19 cellular contexts compared by ENCODE assay signal in genomic region chr9:4116708-4117460, GRCh38.
DNase-seq lines count a peak whose midpoint lies in the region; ATAC-seq, FAIRE-seq and TF ChIP-seq lines count a peak whose summit lies in the region.
"Had no signal": no experiment of that assay in that cellular context is flagged by ENCODE, and none has a peak within 500 bp of the region (broad histone marks: within the 10 kb centered on the region; RNA-seq: fewer than 3 reads in every experiment).

No MANE protein-coding gene starts in this region.

- H3K9ac ChIP-seq in HepG2 (ENCODE audit: insufficient read depth, low read depth, low read length) = no peak overlapping the region

- H3K4me1 Mint-ChIP-seq in MCF 10A (ENCODE audit: insufficient read depth, unreplicated experiment) (no peaks in the 10 kb centered on the region), nephron (peaks cover 21% of the 10 kb centered on the region)
- H3K4me1 Mint-ChIP-seq: activated CD4-positive, alpha-beta T cell treated with anti-CD3 and anti-CD28 coated beads, Interleukin-2, amount 10 ng/mL, durations not matched to agents 7 days and 5 days; activated naive CD4-positive, alpha-beta T cell treated with anti-CD3 and anti-CD28 coated beads, Interleukin-2, amount 10 ng/mL, durations not matched to agents 7 days and 5 days had no signal

- intact Hi-C loops in MCF 10A (cut with micrococcal nuclease) = no loop called here
- intact Hi-C loops in breast epithelium (cut with DNase I; ENCODE audit: low total_unique reads) = no loop called here
- intact Hi-C loops in aorta (cut with DNase I) = loop anchor here (5.0 to 10.0 kb wide), 2 partner anchors 40 to 178 kb away; no protein-coding TSS in a partner anchor
- intact Hi-C loops in HepG2 (cut with micrococcal nuclease; ENCODE audit: unreplicated experiment) = loop anchor here (1.0 to 5.0 kb wide), 2 partner anchors 40 to 385 kb away; no protein-coding TSS in a partner anchor

- POLR2A ChIA-PET in MCF 10A (lab: Yijun Ruan, JAX) (no interaction called here), HepG2 (lab: Yijun Ruan, JAX) (no interaction called here)

- TF ChIP-seq EP300 in HepG2 (IDR thresholded peaks at IDR 0.05; ENCODE audit: low read depth in 2 of 2, low read length in 2 of 2) (no peak), HepG2 (CRISPR knock-in tag; IDR thresholded peaks at IDR 0.05; ENCODE audit: borderline replicate concordance) (no peak)

- TF ChIP-seq RAD21 in HepG2 (CRISPR knock-in tag; IDR thresholded peaks at IDR 0.05) = no peak

- BruUV-seq in MCF 10A (replicated peaks; lab: Mats Ljungman, UMichigan) (no TSS peak), HepG2 (replicated peaks; lab: Mats Ljungman, UMichigan) (no TSS peak)

- H4K20me1 ChIP-seq in HepG2 (ENCODE audit: insufficient read depth, low read length) = no peaks in the 10 kb centered on the region

- H3K27ac Mint-ChIP-seq in MCF 10A (ENCODE audit: low read depth, unreplicated experiment) (no peak overlapping the region), nephron (peak overlapping the region in 2 of 3 experiments; percentile 27 to 71)
- H3K27ac Mint-ChIP-seq: activated CD4-positive, alpha-beta T cell treated with anti-CD3 and anti-CD28 coated beads, Interleukin-2, amount 10 ng/mL, durations not matched to agents 7 days and 5 days; activated naive CD4-positive, alpha-beta T cell treated with anti-CD3 and anti-CD28 coated beads, Interleukin-2, amount 10 ng/mL, durations not matched to agents 7 days and 5 days; CD4-positive, alpha-beta T cell; memory B cell had no signal

- H3K4me1 ChIP-seq in breast epithelium (no peaks in the 10 kb centered on the region), aorta (ENCODE audit: control insufficient read depth in 1 of 2, insufficient read depth in 2 of 2, low read length in 2 of 2) (peaks cover 12 to 25% of the 10 kb centered on the region in 2 donors), HepG2 (ENCODE audit: insufficient read depth, low read length) (no peaks in the 10 kb centered on the region)
- H3K4me1 ChIP-seq: SJSA1 had no signal

- no peak overlapping the region for H2AFZ ChIP-seq in HepG2 (ENCODE audit: low read length)

- peak; percentile 32 for DNase-seq in MCF 10A (ENCODE audit: unreplicated experiment)
- no peak for DNase-seq in breast epithelium (ENCODE audit: low spot score in 2 of 2)
- DNase-seq in fibroblast of peridontal ligament (ENCODE audit: extremely low read depth) = peak; percentile 93
- DNase-seq in aorta = no peak
- DNase-seq in activated naive CD4-positive, alpha-beta T cell (lab: John Stamatoyannopoulos, UW) = no peak
- DNase-seq in HepG2 (ENCODE audit: low spot score) = no peak
- no peak for DNase-seq in nucleus accumbens (lab: John Stamatoyannopoulos, UW)
- DNase-seq: DMS79, NCI-H187 treated with DMSO at 0.1 percent for 48 hours, NCI-H446 treated with DMSO at 0.1 percent for 48 hours had no signal

- H3K36me3 ChIP-seq in breast epithelium (no peaks in the 10 kb centered on the region), aorta (ENCODE audit: control insufficient read depth in 1 of 2, insufficient read depth in 2 of 2, low read length in 1 of 2) (no peaks in the 10 kb centered on the region), HepG2 (replicated peaks in 1 of 2; ENCODE audit: control insufficient read depth in 1 of 2, insufficient read depth in 2 of 2, low read length in 2 of 2) (no peaks in the 10 kb centered on the region)
- H3K36me3 ChIP-seq: cardiac muscle cell, SJSA1 had no signal

- H3K27me3 ChIP-seq in breast epithelium (no peaks in the 10 kb centered on the region), aorta (ENCODE audit: control insufficient read depth in 1 of 2, insufficient read depth in 2 of 2, low read length in 1 of 2) (no peaks in the 10 kb centered on the region), HepG2 (ENCODE audit: control insufficient read depth in 1 of 2, insufficient read depth in 2 of 2, low read length in 2 of 2) (no peaks in the 10 kb centered on the region)
- H3K27me3 ChIP-seq: cardiac muscle cell, SJSA1, tibial nerve had no signal

- H3K27me3 Mint-ChIP-seq in MCF 10A (ENCODE audit: insufficient read depth, unreplicated experiment) (no peaks in the 10 kb centered on the region), nephron (ENCODE audit: low read depth) (peaks cover 7% of the 10 kb centered on the region)
- H3K27me3 Mint-ChIP-seq: activated CD4-positive, alpha-beta T cell treated with anti-CD3 and anti-CD28 coated beads, Interleukin-2, amount 10 ng/mL, durations not matched to agents 7 days and 5 days; activated naive CD4-positive, alpha-beta T cell treated with anti-CD3 and anti-CD28 coated beads, Interleukin-2, amount 10 ng/mL, durations not matched to agents 7 days and 5 days; CD4-positive, alpha-beta T cell had no signal

- no peak overlapping the region for H3K4me2 ChIP-seq in HepG2 (ENCODE audit: low read depth, low read length)

- H3K4me3 ChIP-seq in breast epithelium (no peak overlapping the region), aorta (ENCODE audit: low read length in 2 of 2) (no peak overlapping the region), HepG2 (replicated peaks in 1 of 3; ENCODE audit: insufficient read depth in 1 of 3, low read depth in 2 of 3, low read length in 3 of 3) (no peak overlapping the region)
- H3K4me3 ChIP-seq: cardiac muscle cell, SJSA1, tibial nerve had no signal

- H3K27ac ChIP-seq in breast epithelium = no peak overlapping the region
- H3K27ac ChIP-seq in aorta (ENCODE audit: low read depth in 1 of 2, low read length in 2 of 2) = peak overlapping the region; percentile 36 to 79
- no peak overlapping the region for H3K27ac ChIP-seq in HepG2 (ENCODE audit: extremely low read length, insufficient read depth, low read length)
- H3K27ac ChIP-seq: 22Rv1, cardiac muscle cell, SJSA1 had no signal

- 43 to 46% methylated on average over 6 of the region's 6 CpGs for WGBS in aorta, 2 donors
- 60% methylated on average over 6 of the region's 6 CpGs for WGBS in HepG2 (ENCODE audit: low lambda C conversion rate)

- in situ Hi-C loops in HepG2 (cut with HindIII; ENCODE audit: extremely low pct_ligation_motif_present, low pct_unique_long_range_greater_than_20kb) = loop anchor here (5.0 kb wide), 1 partner anchor 385 kb away; no protein-coding TSS in a partner anchor

- ATAC-seq in aorta (ENCODE audit: low FRiP score) = peak; percentile 20
- no peak for ATAC-seq in HepG2

- H3K9me3 Mint-ChIP-seq in MCF 10A (ENCODE audit: unreplicated experiment) (no peaks in the 10 kb centered on the region), nephron (no peaks in the 10 kb centered on the region)
- H3K9me3 Mint-ChIP-seq: activated CD4-positive, alpha-beta T cell treated with anti-CD3 and anti-CD28 coated beads, Interleukin-2, amount 10 ng/mL, durations not matched to agents 7 days and 5 days; activated naive CD4-positive, alpha-beta T cell treated with anti-CD3 and anti-CD28 coated beads, Interleukin-2, amount 10 ng/mL, durations not matched to agents 7 days and 5 days; CD4-positive, alpha-beta T cell; memory B cell had no signal

- H3K79me2 ChIP-seq in HepG2 (ENCODE audit: insufficient read depth, low read length) = no peaks in the 10 kb centered on the region

- TF ChIP-seq CTCF in MCF 10A (IDR thresholded peaks at IDR 0.05; ENCODE audit: unreplicated experiment) (no peak), breast epithelium (IDR thresholded peaks at IDR 0.05) (no peak), nephron (IDR thresholded peaks at IDR 0.05; ENCODE audit: unreplicated experiment in 3 of 3) (no peak), HepG2 (CRISPR knock-in tag; IDR thresholded peaks at IDR 0.05) (no peak)

- FAIRE-seq in HepG2 (lab: Jason Lieb, UNC) = no peak

- H3K4me3 Mint-ChIP-seq in MCF 10A (ENCODE audit: unreplicated experiment) = no peak overlapping the region
- no peak overlapping the region for H3K4me3 Mint-ChIP-seq in nephron
- H3K4me3 Mint-ChIP-seq: activated CD4-positive, alpha-beta T cell treated with anti-CD3 and anti-CD28 coated beads, Interleukin-2, amount 10 ng/mL, durations not matched to agents 7 days and 5 days; activated naive CD4-positive, alpha-beta T cell treated with anti-CD3 and anti-CD28 coated beads, Interleukin-2, amount 10 ng/mL, durations not matched to agents 7 days and 5 days; CD4-positive, alpha-beta T cell; memory B cell had no signal

- H3K36me3 Mint-ChIP-seq in MCF 10A (ENCODE audit: insufficient read depth, unreplicated experiment) (no peaks in the 10 kb centered on the region), nephron (ENCODE audit: low read depth) (peaks cover 12% of the 10 kb centered on the region)
- H3K36me3 Mint-ChIP-seq: activated naive CD4-positive, alpha-beta T cell treated with anti-CD3 and anti-CD28 coated beads, Interleukin-2, amount 10 ng/mL, durations not matched to agents 7 days and 5 days; memory B cell had no signal

- H3K9me3 ChIP-seq in breast epithelium = no peaks in the 10 kb centered on the region
- H3K9me3 ChIP-seq in aorta (ENCODE audit: control insufficient read depth, low read length) = no peaks in the 10 kb centered on the region
- no peaks in the 10 kb centered on the region for H3K9me3 ChIP-seq in HepG2 (ENCODE audit: low read length)
- H3K9me3 ChIP-seq: SJSA1, tibial nerve had no signal

- CTCF ChIA-PET in MCF 10A (lab: Yijun Ruan, JAX) = interaction anchor here (0.5 to 0.6 kb wide), 2 partner anchors 382 to 484 kb away, joined by 4 to 5 read pairs; no protein-coding TSS in a partner anchor
- CTCF ChIA-PET in HepG2 (lab: Yijun Ruan, JAX; ENCODE audit: low intra/inter-chr PET ratio, low total read pairs) = interaction anchor here (2.5 kb wide), 1 partner anchor 384 kb away, joined by 12 read pairs; no protein-coding TSS in a partner anchor

- TF ChIP-seq POLR2A in breast epithelium (IDR thresholded peaks at IDR 0.05) (no peak), HepG2 (IDR thresholded peaks at IDR 0.05; ENCODE audit: insufficient read depth in 1 of 2, low read depth in 2 of 2, low read length in 2 of 2) (no peak)

TF ChIP-seq in HepG2, 621 proteins besides CTCF, POLR2A, EP300 and RAD21:
- TF ChIP-seq NR2F2 (IDR thresholded peaks at IDR 0.05; ENCODE audit: borderline replicate concordance, low read depth) = no peak

Comparison
In these comparisons a context has a peak if more than half of its experiments do, and no peak if none do; other contexts are left out.
1. DNase-seq: peak in MCF 10A (single experiment) and fibroblast of peridontal ligament (single experiment); none in breast epithelium (0 of 2), aorta (0 of 2), activated naive CD4-positive, alpha-beta T cell (0 of 4), HepG2 (single experiment) and nucleus accumbens (0 of 56).
2. H3K27ac ChIP-seq: peak in aorta (2 of 2); none in breast epithelium (0 of 2) and HepG2 (single experiment).
3. intact Hi-C loops: an anchor here in aorta (5.0 to 10.0 kb wide) and HepG2 (1.0 to 5.0 kb wide); none called in MCF 10A and breast epithelium.